Comparison of ENCODE assay signal across 13 cellular contexts in the genomic region with DNA sequence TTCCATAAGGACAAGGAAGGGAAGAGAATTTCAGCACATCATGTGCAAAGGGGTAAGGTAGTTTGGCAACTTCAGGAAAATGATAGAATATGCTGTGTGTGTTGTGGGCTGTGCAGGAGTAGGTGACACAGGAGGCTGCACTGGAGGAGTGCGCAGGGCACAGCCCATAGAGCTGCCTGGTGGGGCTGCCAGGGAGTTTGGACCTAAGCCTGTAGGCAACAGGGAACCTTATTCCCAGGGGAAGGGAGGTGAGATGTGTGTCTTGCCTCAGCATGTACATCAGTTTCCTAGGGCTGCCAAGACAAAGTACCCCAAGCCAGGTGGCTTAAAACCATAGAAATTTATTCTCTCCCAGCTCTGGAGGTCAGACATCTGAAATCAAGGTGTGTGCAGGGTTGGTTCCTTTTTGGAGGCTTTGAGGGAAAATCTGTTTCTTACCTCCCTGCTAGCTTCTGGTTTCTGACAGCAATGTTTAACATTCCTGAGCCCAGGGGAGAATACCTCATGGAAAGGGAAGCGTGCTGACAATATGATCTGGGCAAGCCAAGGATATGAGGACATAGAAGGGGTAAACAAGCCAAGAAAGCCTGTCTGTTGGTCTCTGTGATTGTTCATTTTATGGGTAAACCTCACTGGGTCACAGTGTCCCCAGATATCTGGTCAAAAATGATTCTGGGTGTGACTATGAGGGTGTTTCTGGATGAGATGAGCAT.
DNase-seq lines count a peak whose midpoint lies in the region; ATAC-seq, FAIRE-seq and TF ChIP-seq lines count a peak whose summit lies in the region.
"Had no signal": no experiment of that assay in that cellular context is flagged by ENCODE, and none has a peak within 500 bp of the region (broad histone marks: within the 10 kb centered on the region; RNA-seq: fewer than 3 reads in every experiment).

No MANE protein-coding gene starts in this region.

- H3K9me3 Mint-ChIP-seq in T-helper 2 cell treated with Interferon-gamma antibody and Interleukin-4, amounts not matched to agents 5 μg/mL and 100 μg/mL, for 36 hours, result no peaks in the 10 kb centered on the region
- H3K9me3 Mint-ChIP-seq in chondrocyte (ENCODE audit: low read depth), result peaks cover 4% of the 10 kb centered on the region
- H3K9me3 Mint-ChIP-seq: H9; T-helper 1 cell treated with Interleukin-12 subunit alpha and Interleukin-12 subunit beta and Interleukin-4 antibody, amounts not matched to agents 30 μg/mL and 1 μg/mL, for 36 hours had no signal

- DNase-seq in AG20443 (ENCODE audit: low spot score) (peak; percentile 32), H54 (ENCODE audit: insufficient read length, low spot score) (no peak), NCI-H69 (lab: John Stamatoyannopoulos, UW) (peak; percentile 94), kidney tubule cell (ENCODE audit: low spot score) (peak; percentile 10), chondrocyte (ENCODE audit: low spot score) (no peak), foreskin fibroblast (no peak)
- DNase-seq in T-helper 2 cell treated with Interferon-gamma antibody and Interleukin-4, amounts not matched to agents 5 μg/mL and 100 μg/mL, for 36 hours (ENCODE audit: low spot score), result no peak
- DNase-seq: H9, NCI-H526 had no signal

- FAIRE-seq in H54 (lab: Jason Lieb, UNC), result peak; percentile 33

- H3K4me1 Mint-ChIP-seq in T-helper 2 cell treated with Interferon-gamma antibody and Interleukin-4, amounts not matched to agents 5 μg/mL and 100 μg/mL, for 36 hours (ENCODE audit: low read depth), result no peaks in the 10 kb centered on the region
- no peaks in the 10 kb centered on the region for H3K4me1 Mint-ChIP-seq in chondrocyte (ENCODE audit: low read depth)

- TF ChIP-seq POLR2A in H54 (IDR thresholded peaks at IDR 0.05; ENCODE audit: low read depth, low read length), result no peak

- H3K27me3 Mint-ChIP-seq in T-helper 2 cell treated with Interferon-gamma antibody and Interleukin-4, amounts not matched to agents 5 μg/mL and 100 μg/mL, for 36 hours (ENCODE audit: low read depth), result no peaks in the 10 kb centered on the region
- peaks cover 3% of the 10 kb centered on the region for H3K27me3 Mint-ChIP-seq in chondrocyte (ENCODE audit: low read depth)

- no peak overlapping the region for H3K4me3 ChIP-seq in foreskin fibroblast (ENCODE audit: low read depth in 1 of 2, low read length in 2 of 2)
- H3K4me3 ChIP-seq: SJSA1 had no signal

- no peaks in the 10 kb centered on the region for H3K36me3 Mint-ChIP-seq in T-helper 2 cell treated with Interferon-gamma antibody and Interleukin-4, amounts not matched to agents 5 μg/mL and 100 μg/mL, for 36 hours (ENCODE audit: low read depth)
- no peaks in the 10 kb centered on the region for H3K36me3 Mint-ChIP-seq in chondrocyte (ENCODE audit: low read depth)

- ATAC-seq in HG03095 (IDR thresholded peaks at IDR 0.05; ENCODE audit: unreplicated experiment), result no peak
- ATAC-seq: Panc1 had no signal

- H3K4me3 Mint-ChIP-seq in T-helper 2 cell treated with Interferon-gamma antibody and Interleukin-4, amounts not matched to agents 5 μg/mL and 100 μg/mL, for 36 hours, result no peak overlapping the region
- no peak overlapping the region for H3K4me3 Mint-ChIP-seq in chondrocyte (ENCODE audit: unreplicated experiment)
- H3K4me3 Mint-ChIP-seq: T-helper 1 cell treated with Interleukin-12 subunit alpha and Interleukin-12 subunit beta and Interleukin-4 antibody, amounts not matched to agents 30 μg/mL and 1 μg/mL, for 36 hours had no signal

- no peak overlapping the region for H3K27ac Mint-ChIP-seq in T-helper 2 cell treated with Interferon-gamma antibody and Interleukin-4, amounts not matched to agents 5 μg/mL and 100 μg/mL, for 36 hours
- H3K27ac Mint-ChIP-seq in chondrocyte (ENCODE audit: unreplicated experiment), result no peak overlapping the region
- H3K27ac Mint-ChIP-seq: H9; T-helper 1 cell treated with Interleukin-12 subunit alpha and Interleukin-12 subunit beta and Interleukin-4 antibody, amounts not matched to agents 30 μg/mL and 1 μg/mL, for 36 hours had no signal

- no peak for TF ChIP-seq CTCF in chondrocyte (IDR thresholded peaks at IDR 0.05)
- TF ChIP-seq CTCF in foreskin fibroblast (IDR thresholded peaks at IDR 0.05; ENCODE audit: low read depth, low read length), result no peak

Comparison
In these comparisons a context has a peak if more than half of its experiments do, and no peak if none do; other contexts are left out.
1. DNase-seq: peak in AG20443 (single experiment), NCI-H69 (single experiment) and kidney tubule cell (single experiment); none in H54 (single experiment), T-helper 2 cell treated with Interferon-gamma antibody and Interleukin-4, amounts not matched to agents 5 μg/mL and 100 μg/mL, for 36 hours (single experiment), chondrocyte (single experiment) and foreskin fibroblast (0 of 2).